ENCODE assay signal across 15 cellular contexts in the genomic region with DNA sequence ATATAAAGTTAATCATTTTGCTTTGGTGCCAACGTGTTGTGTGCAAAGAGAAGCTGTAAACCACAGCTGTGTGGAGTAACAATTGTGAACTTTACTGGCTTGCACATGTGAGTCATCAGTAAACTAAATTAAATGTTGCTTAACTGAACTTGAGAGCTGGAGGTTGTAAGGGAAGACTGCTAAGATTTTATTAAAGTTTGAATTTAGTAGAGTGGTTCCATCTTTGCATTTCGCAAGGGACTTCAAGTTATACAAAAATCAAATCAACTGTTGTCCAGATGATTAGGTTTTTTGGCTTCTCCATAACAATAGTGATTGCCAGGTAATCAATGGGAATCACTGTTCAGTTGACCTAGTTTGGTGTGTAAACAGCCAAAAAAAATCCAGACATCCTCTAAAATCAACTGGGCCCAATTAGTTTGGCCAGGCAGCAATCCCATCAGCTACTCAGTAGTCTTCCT.
DNase-seq lines count a peak whose midpoint lies in the region; ATAC-seq and FAIRE-seq lines count a peak whose summit lies in the region.
"Had no signal": no experiment of that assay in that cellular context is flagged by ENCODE, and none has a peak within 500 bp of the region (broad histone marks: within the 10 kb centered on the region; RNA-seq: fewer than 3 reads in every experiment).

No MANE protein-coding gene starts in this region.

- no peaks in the 10 kb centered on the region for H3K4me1 Mint-ChIP-seq in activated T-cell treated with anti-CD3 and anti-CD28 coated beads, Interleukin-2, amount 50 U/mL, for 4 hours (ENCODE audit: low read depth)
- H3K4me1 Mint-ChIP-seq: activated naive CD8-positive, alpha-beta T cell treated with anti-CD3 and anti-CD28 coated beads, Interleukin-2, amount 10 ng/mL, durations not matched to agents 7 days and 5 days; nephron had no signal

- no peak overlapping the region for H3K4me3 Mint-ChIP-seq in activated T-cell treated with anti-CD3 and anti-CD28 coated beads, Interleukin-2, amount 50 U/mL, for 4 hours
- H3K4me3 Mint-ChIP-seq: activated naive CD8-positive, alpha-beta T cell treated with anti-CD3 and anti-CD28 coated beads, Interleukin-2, amount 10 ng/mL, durations not matched to agents 7 days and 5 days; nephron had no signal

- DNase-seq in SIG-M5 treated with dmso at 0.1 percent for 504 hours (lab: John Stamatoyannopoulos, UW; ENCODE audit: unreplicated experiment) (peak; percentile 63), SIG-M5 (lab: John Stamatoyannopoulos, UW) (no peak), SW480 (ENCODE audit: low spot score) (peak; percentile 31), fibroblast of the conjunctiva (ENCODE audit: low read depth) (peak; percentile 76), urothelium cell line (ENCODE audit: low spot score) (peak; percentile 9), NK-92 (lab: John Stamatoyannopoulos, UW; ENCODE audit: unreplicated experiment) (no peak), frontal cortex (ENCODE audit: low spot score in 2 of 2) (no peak)
- DNase-seq in activated T-cell treated with anti-CD3 and anti-CD28 coated beads, Interleukin-2, amount 50 U/mL, for 4 hours, result no peak
- DNase-seq: 8988T; activated CD8-positive, alpha-beta memory T cell treated with anti-CD3 and anti-CD28 coated beads for 24 hours; activated naive CD8-positive, alpha-beta T cell treated with anti-CD3 and anti-CD28 coated beads, Interleukin-2, amount 10 ng/mL, durations not matched to agents 7 days and 5 days; DMS153; NCI-H1417; stimulated activated CD4-positive, alpha-beta T cell treated with anti-CD3 and anti-CD28 coated beads, Interleukin-15, amount 100 ng/mL, for 24 hours had no signal

- no peaks in the 10 kb centered on the region for H3K9me3 Mint-ChIP-seq in activated T-cell treated with anti-CD3 and anti-CD28 coated beads, Interleukin-2, amount 50 U/mL, for 4 hours
- H3K9me3 Mint-ChIP-seq: activated naive CD8-positive, alpha-beta T cell treated with anti-CD3 and anti-CD28 coated beads, Interleukin-2, amount 10 ng/mL, durations not matched to agents 7 days and 5 days; nephron had no signal

- FAIRE-seq in urothelium cell line (lab: Jason Lieb, UNC), result no peak
- no peak for FAIRE-seq in frontal cortex (lab: Jason Lieb, UNC)

- no peak for ATAC-seq in activated T-cell treated with anti-CD3 and anti-CD28 coated beads, Interleukin-2, amount 50 U/mL, for 4 hours

- H3K36me3 Mint-ChIP-seq in activated T-cell treated with anti-CD3 and anti-CD28 coated beads, Interleukin-2, amount 50 U/mL, for 4 hours (ENCODE audit: insufficient read depth), result no peaks in the 10 kb centered on the region
- H3K36me3 Mint-ChIP-seq: activated naive CD8-positive, alpha-beta T cell treated with anti-CD3 and anti-CD28 coated beads, Interleukin-2, amount 10 ng/mL, durations not matched to agents 7 days and 5 days had no signal

- peaks cover 23% of the 10 kb centered on the region for H3K27me3 Mint-ChIP-seq in activated T-cell treated with anti-CD3 and anti-CD28 coated beads, Interleukin-2, amount 50 U/mL, for 4 hours (ENCODE audit: low read depth)

Comparison
In these comparisons a context has a peak if more than half of its experiments do, and no peak if none do; other contexts are left out.
1. DNase-seq: peak in SIG-M5 treated with dmso at 0.1 percent for 504 hours (single experiment), SW480 (single experiment), fibroblast of the conjunctiva (single experiment) and urothelium cell line (single experiment); none in SIG-M5 (single experiment), NK-92 (single experiment), frontal cortex (0 of 2) and activated T-cell treated with anti-CD3 and anti-CD28 coated beads, Interleukin-2, amount 50 U/mL, for 4 hours (single experiment).